ENCODE assay signal across 9 cellular contexts in the genomic region with DNA sequence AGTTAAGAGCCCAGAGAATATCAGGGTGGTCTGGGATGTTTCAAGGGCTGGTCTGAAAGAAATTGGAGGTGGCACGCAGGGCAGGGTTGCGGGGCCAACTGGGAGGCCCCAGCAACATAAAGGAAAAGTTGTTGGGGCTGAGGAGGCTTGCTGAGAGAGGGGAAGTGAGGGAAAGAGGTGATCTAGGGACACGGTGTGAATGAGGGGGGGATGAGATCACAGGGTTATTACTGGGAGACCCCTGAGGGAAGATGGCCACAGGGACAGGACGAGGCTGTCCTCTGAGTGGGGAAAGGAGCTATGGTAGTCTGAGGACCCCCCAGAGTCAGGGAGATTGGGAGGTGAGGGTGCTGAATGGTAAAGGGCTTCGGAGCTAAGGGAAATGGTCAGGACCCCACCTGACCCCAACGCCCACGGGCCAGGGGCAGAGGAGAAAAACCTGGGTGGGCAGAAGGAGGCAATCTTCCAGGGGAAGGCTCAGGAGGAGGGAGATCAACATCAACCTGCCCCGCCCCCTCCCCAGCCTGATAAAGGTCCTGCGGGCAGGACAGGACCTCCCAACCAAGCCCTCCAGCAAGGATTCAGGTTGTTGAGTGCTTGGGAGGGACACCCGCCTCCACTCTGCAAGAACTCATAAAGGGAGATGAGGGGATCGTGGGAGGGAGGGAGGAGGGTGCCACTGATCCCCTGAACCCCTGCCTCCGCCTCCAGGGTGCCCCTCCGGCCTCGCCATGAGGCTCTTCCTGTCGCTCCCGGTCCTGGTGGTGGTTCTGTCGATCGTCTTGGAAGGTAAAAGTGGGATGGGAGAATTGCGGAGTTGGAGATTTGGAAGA. TPM values are rescaled to one million over a fixed set of nuclear protein-coding genes. Genes with fewer than 3 reads are reported as not detected.
A peak's percentile ranks its signal among the peaks of the same experiment; 100 is the strongest.
DNase-seq lines count a peak whose midpoint lies in the region; ATAC-seq and TF ChIP-seq lines count a peak whose summit lies in the region.
"Not testable (repeated sequence)": the region's sequence is repeated elsewhere in the genome, so short reads cannot be mapped to it uniquely, and the experiment has no call there.
"Had no signal": no experiment of that assay in that cellular context is flagged by ENCODE, and none has a peak within 500 bp of the region (broad histone marks: within the 10 kb centered on the region; RNA-seq: fewer than 3 reads in every experiment).

No MANE protein-coding gene starts in this region.

- ATAC-seq in HG02642 (IDR thresholded peaks at IDR 0.05; ENCODE audit: poor library complexity, unreplicated experiment) (peak; percentile 11), activated B cell treated with CpG ODN at 0.5 μM for 24 hours (ENCODE audit: low read depth) (peak; percentile 22), aorta (ENCODE audit: low FRiP score) (peak; percentile 5)

- CTCF ChIA-PET in activated B cell treated with CpG ODN at 0.5 μM for 24 hours (lab: Charles Lee) = not testable (repeated sequence)

- H3K4me3 Mint-ChIP-seq in activated B cell treated with CpG ODN at 0.5 μM for 24 hours = peak overlapping the region; percentile 62
- H3K4me3 Mint-ChIP-seq in dendritic cell treated with granulocyte-macrophage colony-stimulating factor and Interleukin-4, amounts not matched to agents 40 ng/mL and 50 ng/mL, for 4 days = peak overlapping the region; percentile 75

- 40 to 63% methylated on average over 9 to 18 of the region's 19 CpGs for WGBS in aorta, 2 donors

- H3K27me3 ChIP-seq in iPS-18a (ENCODE audit: control insufficient read depth, insufficient read depth, low read length); osteoblast (ENCODE audit: insufficient read depth, low read length); aorta (ENCODE audit: control insufficient read depth in 1 of 2, insufficient read depth in 2 of 2, low read length in 1 of 2): not testable (repeated sequence)

- not testable (repeated sequence) for H3K27ac ChIP-seq in iPS-18a (ENCODE audit: low read length); aorta (ENCODE audit: low read depth in 1 of 2, low read length in 2 of 2)
- H3K27ac ChIP-seq in osteoblast (ENCODE audit: low read depth, low read length) = peak overlapping the region; percentile 21

- POLR2A ChIA-PET in activated B cell treated with CpG ODN at 0.5 μM for 24 hours (lab: Charles Lee) = not testable (repeated sequence)

- H3K27me3 Mint-ChIP-seq in activated B cell treated with CpG ODN at 0.5 μM for 24 hours = peaks cover 22% of the 10 kb centered on the region
- H3K27me3 Mint-ChIP-seq in dendritic cell treated with granulocyte-macrophage colony-stimulating factor and Interleukin-4, amounts not matched to agents 40 ng/mL and 50 ng/mL, for 4 days = peaks cover 10% of the 10 kb centered on the region

- H3K36me3 ChIP-seq in iPS-18a (ENCODE audit: control insufficient read depth, low read depth, low read length); osteoblast (ENCODE audit: insufficient read depth, low read length); aorta (ENCODE audit: control insufficient read depth in 1 of 2, insufficient read depth in 2 of 2, low read length in 1 of 2): not testable (repeated sequence)

- not testable (repeated sequence) for H3K27ac Mint-ChIP-seq in activated B cell treated with CpG ODN at 0.5 μM for 24 hours
- H3K27ac Mint-ChIP-seq in dendritic cell treated with granulocyte-macrophage colony-stimulating factor and Interleukin-4, amounts not matched to agents 40 ng/mL and 50 ng/mL, for 4 days = peak overlapping the region; percentile 69

- H2AFZ ChIP-seq in osteoblast (ENCODE audit: low read length) = peak overlapping the region; percentile 76

- intact Hi-C loops in activated B cell treated with CpG ODN at 0.5 μM for 24 hours (cut with micrococcal nuclease); dendritic cell treated with granulocyte-macrophage colony-stimulating factor and Interleukin-4, amounts not matched to agents 40 ng/mL and 50 ng/mL, for 4 days (cut with micrococcal nuclease); aorta (cut with DNase I): not testable (repeated sequence)

- peak overlapping the region; percentile 76 for H3K4me2 ChIP-seq in osteoblast (ENCODE audit: insufficient read depth, low read length)

- H3K4me3 ChIP-seq in iPS-18a (ENCODE audit: low read length) (peak overlapping the region; percentile 35), osteoblast (ENCODE audit: insufficient read depth, low read length) (peak overlapping the region; percentile 57)
- H3K4me3 ChIP-seq in aorta (ENCODE audit: low read length in 2 of 2) = not testable (repeated sequence)

- not testable (repeated sequence) for H3K4me1 ChIP-seq in iPS-18a (ENCODE audit: control insufficient read depth, low read depth, low read length); aorta (ENCODE audit: control insufficient read depth in 1 of 2, insufficient read depth in 2 of 2, low read length in 2 of 2)
- H3K4me1 ChIP-seq in osteoblast (ENCODE audit: insufficient read depth, low read length) = peaks cover 32% of the 10 kb centered on the region

- H3K36me3 Mint-ChIP-seq in activated B cell treated with CpG ODN at 0.5 μM for 24 hours (ENCODE audit: low read depth); dendritic cell treated with granulocyte-macrophage colony-stimulating factor and Interleukin-4, amounts not matched to agents 40 ng/mL and 50 ng/mL, for 4 days (ENCODE audit: low read depth): not testable (repeated sequence)

- H3K79me2 ChIP-seq in osteoblast (ENCODE audit: insufficient read depth, low read length) = not testable (repeated sequence)

- not testable (repeated sequence) for H3K4me1 Mint-ChIP-seq in activated B cell treated with CpG ODN at 0.5 μM for 24 hours
- H3K4me1 Mint-ChIP-seq in dendritic cell treated with granulocyte-macrophage colony-stimulating factor and Interleukin-4, amounts not matched to agents 40 ng/mL and 50 ng/mL, for 4 days (ENCODE audit: low read depth) = peaks cover 48% of the 10 kb centered on the region

- not testable (repeated sequence) for TF ChIP-seq CTCF in activated B cell treated with CpG ODN at 0.5 μM for 24 hours (IDR thresholded peaks at IDR 0.05); osteoblast (IDR thresholded peaks at IDR 0.05; ENCODE audit: extremely low read depth, low read depth, low read length)

- H3K9me3 ChIP-seq in iPS-18a (ENCODE audit: control insufficient read depth, low read depth, low read length); osteoblast (ENCODE audit: low read depth, low read length); aorta (ENCODE audit: control insufficient read depth, low read length): not testable (repeated sequence)

- not testable (repeated sequence) for DNase-seq in activated B cell treated with CpG ODN at 0.5 μM for 24 hours, aorta
- DNase-seq in osteoblast (ENCODE audit: insufficient read length, low spot score, missing footprints) = peak; percentile 50

- H4K20me1 ChIP-seq in osteoblast (ENCODE audit: insufficient read depth, low read length) = not testable (repeated sequence)

- H3K9ac ChIP-seq in iPS-18a (ENCODE audit: low read length) = peak overlapping the region; percentile 36

- not testable (repeated sequence) for H3K9me3 Mint-ChIP-seq in activated B cell treated with CpG ODN at 0.5 μM for 24 hours; dendritic cell treated with granulocyte-macrophage colony-stimulating factor and Interleukin-4, amounts not matched to agents 40 ng/mL and 50 ng/mL, for 4 days

RNA-seq across cellular contexts. Expression of a gene that starts 12.1 kb away (rescaled TPM):
- total RNA-seq in activated B cell treated with CpG ODN at 0.5 μM for 24 hours (1.2 and 1.7 TPM in 2 replicates), osteoblast (1.2 and 1.4 TPM in 2 replicates), aorta (10 to 100 TPM; 14.8 to 22.2 TPM)
- 100 to 1,000 TPM in 1 of 2 donors, 1 to 10 TPM in 1; 7.4 to 127 TPM for polyA plus RNA-seq in aorta

RNA-seq across cellular contexts. Expression of a gene that starts 15.6 kb away (rescaled TPM):
- total RNA-seq in activated B cell treated with CpG ODN at 0.5 μM for 24 hours = not detected in 2 replicates
- total RNA-seq in osteoblast = not detected in 2 replicates
- total RNA-seq in aorta = not detected
- polyA plus RNA-seq in aorta = not detected
- total RNA-seq: HT1080, myocyte, tibial nerve had no signal

RNA-seq across cellular contexts. Expression of a gene that starts 19.4 kb away (rescaled TPM):
- total RNA-seq in activated B cell treated with CpG ODN at 0.5 μM for 24 hours = not detected in 2 replicates
- total RNA-seq in osteoblast = not detected in 2 replicates
- 1 to 10 TPM; 1.2 to 1.5 TPM for total RNA-seq in aorta
- 10 to 100 TPM in 1 of 2 donors, not detected in 1; 18.8 TPM for polyA plus RNA-seq in aorta
- total RNA-seq: HT1080 had no signal

RNA-seq across cellular contexts. Expression of a gene that starts 20.9 kb away (rescaled TPM):
- not detected in 2 replicates for total RNA-seq in activated B cell treated with CpG ODN at 0.5 μM for 24 hours
- total RNA-seq in osteoblast = 44.5 and 46.6 TPM in 2 replicates
- total RNA-seq in aorta = 100 to 1,000 TPM in 1 of 2 donors, 10 to 100 TPM in 1; 96.1 to 105 TPM
- 100 to 1,000 TPM; 207 to 455 TPM for polyA plus RNA-seq in aorta

RNA-seq across cellular contexts. Expression of a gene that starts 28.7 kb away (rescaled TPM):
- total RNA-seq in activated B cell treated with CpG ODN at 0.5 μM for 24 hours = 87.0 and 92.1 TPM in 2 replicates
- 45.2 and 61.3 TPM in 2 replicates for total RNA-seq in osteoblast
- 10 to 100 TPM; 70.6 to 72.5 TPM for total RNA-seq in aorta
- polyA plus RNA-seq in aorta = 10 to 100 TPM; 25.7 to 81.4 TPM
